In the genomic region with DNA sequence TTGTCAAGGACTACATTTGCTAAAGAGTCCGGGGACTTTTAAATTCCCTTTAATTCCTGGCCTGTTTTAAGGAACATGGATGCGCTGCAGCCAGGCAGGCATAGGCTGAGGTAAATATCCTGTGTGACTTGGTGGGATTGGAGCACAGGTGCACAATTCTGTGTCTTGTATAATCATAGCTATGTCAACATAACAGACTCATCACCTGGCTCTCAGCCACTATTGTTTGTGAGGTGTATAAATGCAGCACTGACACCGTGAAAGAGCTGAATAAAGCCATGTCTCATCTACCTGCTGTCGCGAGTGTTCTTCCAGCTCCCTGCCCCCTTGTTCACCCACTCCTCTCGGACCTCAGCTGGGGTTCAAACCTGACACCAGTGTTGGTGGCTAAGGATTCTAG, we compare ENCODE assay signal across 23 cellular contexts.
DNase-seq lines count a peak whose midpoint lies in the region; ATAC-seq, FAIRE-seq and TF ChIP-seq lines count a peak whose summit lies in the region.
"Had no signal": no experiment of that assay in that cellular context is flagged by ENCODE, and none has a peak within 500 bp of the region (broad histone marks: within the 10 kb centered on the region; RNA-seq: fewer than 3 reads in every experiment).

No MANE protein-coding gene starts in this region.

- no peak overlapping the region for H3K4me2 ChIP-seq in GM23248 (ENCODE audit: unreplicated experiment)
- H3K4me2 ChIP-seq: BLaER1, GM23338 had no signal

- no peak overlapping the region for H2AFZ ChIP-seq in GM23248
- H2AFZ ChIP-seq: GM23338 had no signal

- TF ChIP-seq CTCF in bronchial epithelial cell (IDR thresholded peaks at IDR 0.05; ENCODE audit: insufficient read depth, low read length, severe bottlenecking): no peak
- TF ChIP-seq CTCF in vagina (IDR thresholded peaks at IDR 0.05): no peak

- peaks cover 16% of the 10 kb centered on the region for H3K4me1 ChIP-seq in GM23248 (ENCODE audit: insufficient read depth)
- no peaks in the 10 kb centered on the region for H3K4me1 ChIP-seq in vagina
- H3K4me1 ChIP-seq: BLaER1, left lung, upper lobe of left lung had no signal

- DNase-seq in GM23248 (peak; percentile 12), NCI-H146 (lab: John Stamatoyannopoulos, UW) (peak; percentile 97), NCI-H526 treated with DMSO at 0.1 percent for 48 hours (lab: John Stamatoyannopoulos, UW) (peak; percentile 12), bronchial epithelial cell (ENCODE audit: low read depth) (peak; percentile 15), vagina (ENCODE audit: extremely low spot score in 2 of 2) (no peak)
- no peak for DNase-seq in activated CD4-positive, alpha-beta T cell treated with anti-CD3 and anti-CD28 coated beads for 48 hours
- DNase-seq: activated CD4-positive, alpha-beta memory T cell treated with anti-CD3 and anti-CD28 coated beads, Interleukin-2, amount 10 ng/mL, durations not matched to agents 7 days and 5 days; activated CD4-positive, alpha-beta T cell treated with anti-CD3 and anti-CD28 coated beads for 1 hour; activated CD8-positive, alpha-beta memory T cell treated with anti-CD3 and anti-CD28 coated beads, Interleukin-2, amount 50 U/mL, for 48 hours; activated naive CD4-positive, alpha-beta T cell treated with Interleukin-2 at 50 U/mL for 16 hours; central memory CD4-positive, alpha-beta T cell; left lung; NCI-H1436 treated with DMSO at 0.1 percent for 48 hours; NCI-H2227 treated with DMSO at 0.1 percent for 48 hours; stimulated activated naive B cell treated with anti-CD40 and anti-IgM and Interleukin-4, amounts not matched to agents 10 μg/mL and 1 μg/mL and 100 μg/mL, for 72 hours; upper lobe of left lung had no signal

- no peak overlapping the region for H3K9ac ChIP-seq in GM23248
- H3K9ac ChIP-seq: BLaER1 had no signal

- H4K20me1 ChIP-seq in GM23248 (ENCODE audit: insufficient read depth): no peaks in the 10 kb centered on the region
- H4K20me1 ChIP-seq: BLaER1 had no signal

- no peaks in the 10 kb centered on the region for H3K27me3 ChIP-seq in GM23248 (replicated peaks; ENCODE audit: insufficient read depth)
- H3K27me3 ChIP-seq in bronchial epithelial cell (ENCODE audit: control insufficient read depth, insufficient read depth, low read length): no peaks in the 10 kb centered on the region
- no peaks in the 10 kb centered on the region for H3K27me3 ChIP-seq in vagina
- H3K27me3 ChIP-seq: BLaER1, left lung, upper lobe of left lung had no signal

- intact Hi-C loops in vagina (cut with DNase I): no loop called here

- H3K27ac ChIP-seq in GM23248 (no peak overlapping the region), vagina (no peak overlapping the region)
- H3K27ac ChIP-seq: BLaER1, left lung, skin epidermis, upper lobe of left lung had no signal

- in situ Hi-C loops in GM23248 (cut with MboI): loop anchor here (10.0 kb wide), 1 partner anchor 343 kb away; no protein-coding TSS in a partner anchor

- 85 to 89% methylated on average over 6 of the region's 6 CpGs for WGBS in GM23248 (ENCODE audit: low coverage in 1 of 2, low lambda C conversion rate in 2 of 2, missing lambda C conversion rate in 2 of 2), 2 experiments

- H3K36me3 ChIP-seq in GM23248 (ENCODE audit: low read depth) (no peaks in the 10 kb centered on the region), bronchial epithelial cell (ENCODE audit: control insufficient read depth, insufficient read depth, low read length) (no peaks in the 10 kb centered on the region), vagina (no peaks in the 10 kb centered on the region)
- H3K36me3 ChIP-seq: BLaER1, left lung, upper lobe of left lung had no signal

- FAIRE-seq in bronchial epithelial cell (lab: Jason Lieb, UNC): no peak
- FAIRE-seq: G401.6, islet of Langerhans had no signal

- TF ChIP-seq POLR2A in vagina (IDR thresholded peaks at IDR 0.05): no peak

- H3K9me2 ChIP-seq in GM23248 (ENCODE audit: insufficient read depth): no peaks in the 10 kb centered on the region

- H3K9me3 ChIP-seq in GM23248 (ENCODE audit: low read depth) (no peaks in the 10 kb centered on the region), vagina (no peaks in the 10 kb centered on the region)
- H3K9me3 ChIP-seq: BLaER1, left lung, upper lobe of left lung had no signal

- ATAC-seq in GM21619 (IDR thresholded peaks at IDR 0.05; ENCODE audit: unreplicated experiment): no peak
- ATAC-seq: left lung; Right ventricle myocardium inferior; stimulated activated naive B cell treated with anti-CD40 and anti-IgM and Interleukin-4, amounts not matched to agents 10 μg/mL and 1 μg/mL and 100 μg/mL, for 72 hours had no signal

- H3K79me2 ChIP-seq in GM23248 (ENCODE audit: insufficient read depth): no peaks in the 10 kb centered on the region

- H3K4me3 ChIP-seq in GM23248: no peak overlapping the region
- no peak overlapping the region for H3K4me3 ChIP-seq in bronchial epithelial cell (ENCODE audit: low read depth, low read length)
- no peak overlapping the region for H3K4me3 ChIP-seq in vagina
- H3K4me3 ChIP-seq: BLaER1, GM23338, left lung, skin epidermis, upper lobe of left lung had no signal

- H3F3A ChIP-seq in GM23248 (ENCODE audit: insufficient read depth): no peaks in the 10 kb centered on the region; the same call in 1 of the 2 replicates

Comparison
In these comparisons a context has a peak if more than half of its experiments do, and no peak if none do; other contexts are left out.
1. DNase-seq: peak in GM23248 (single experiment), NCI-H146 (single experiment), NCI-H526 treated with DMSO at 0.1 percent for 48 hours (single experiment) and bronchial epithelial cell (single experiment); none in vagina (0 of 2) and activated CD4-positive, alpha-beta T cell treated with anti-CD3 and anti-CD28 coated beads for 48 hours (single experiment).